ENCODE assay signal across 1 cellular context in genomic region chr1:117112063-117112462, GRCh38.
TF ChIP-seq lines count a peak whose summit lies in the region.

No MANE protein-coding gene starts in this region.

TF ChIP-seq in GM23338, 12 proteins besides CTCF, POLR2A, EP300 and RAD21 (continued from another document):
- TF ChIP-seq, protein P1, sequence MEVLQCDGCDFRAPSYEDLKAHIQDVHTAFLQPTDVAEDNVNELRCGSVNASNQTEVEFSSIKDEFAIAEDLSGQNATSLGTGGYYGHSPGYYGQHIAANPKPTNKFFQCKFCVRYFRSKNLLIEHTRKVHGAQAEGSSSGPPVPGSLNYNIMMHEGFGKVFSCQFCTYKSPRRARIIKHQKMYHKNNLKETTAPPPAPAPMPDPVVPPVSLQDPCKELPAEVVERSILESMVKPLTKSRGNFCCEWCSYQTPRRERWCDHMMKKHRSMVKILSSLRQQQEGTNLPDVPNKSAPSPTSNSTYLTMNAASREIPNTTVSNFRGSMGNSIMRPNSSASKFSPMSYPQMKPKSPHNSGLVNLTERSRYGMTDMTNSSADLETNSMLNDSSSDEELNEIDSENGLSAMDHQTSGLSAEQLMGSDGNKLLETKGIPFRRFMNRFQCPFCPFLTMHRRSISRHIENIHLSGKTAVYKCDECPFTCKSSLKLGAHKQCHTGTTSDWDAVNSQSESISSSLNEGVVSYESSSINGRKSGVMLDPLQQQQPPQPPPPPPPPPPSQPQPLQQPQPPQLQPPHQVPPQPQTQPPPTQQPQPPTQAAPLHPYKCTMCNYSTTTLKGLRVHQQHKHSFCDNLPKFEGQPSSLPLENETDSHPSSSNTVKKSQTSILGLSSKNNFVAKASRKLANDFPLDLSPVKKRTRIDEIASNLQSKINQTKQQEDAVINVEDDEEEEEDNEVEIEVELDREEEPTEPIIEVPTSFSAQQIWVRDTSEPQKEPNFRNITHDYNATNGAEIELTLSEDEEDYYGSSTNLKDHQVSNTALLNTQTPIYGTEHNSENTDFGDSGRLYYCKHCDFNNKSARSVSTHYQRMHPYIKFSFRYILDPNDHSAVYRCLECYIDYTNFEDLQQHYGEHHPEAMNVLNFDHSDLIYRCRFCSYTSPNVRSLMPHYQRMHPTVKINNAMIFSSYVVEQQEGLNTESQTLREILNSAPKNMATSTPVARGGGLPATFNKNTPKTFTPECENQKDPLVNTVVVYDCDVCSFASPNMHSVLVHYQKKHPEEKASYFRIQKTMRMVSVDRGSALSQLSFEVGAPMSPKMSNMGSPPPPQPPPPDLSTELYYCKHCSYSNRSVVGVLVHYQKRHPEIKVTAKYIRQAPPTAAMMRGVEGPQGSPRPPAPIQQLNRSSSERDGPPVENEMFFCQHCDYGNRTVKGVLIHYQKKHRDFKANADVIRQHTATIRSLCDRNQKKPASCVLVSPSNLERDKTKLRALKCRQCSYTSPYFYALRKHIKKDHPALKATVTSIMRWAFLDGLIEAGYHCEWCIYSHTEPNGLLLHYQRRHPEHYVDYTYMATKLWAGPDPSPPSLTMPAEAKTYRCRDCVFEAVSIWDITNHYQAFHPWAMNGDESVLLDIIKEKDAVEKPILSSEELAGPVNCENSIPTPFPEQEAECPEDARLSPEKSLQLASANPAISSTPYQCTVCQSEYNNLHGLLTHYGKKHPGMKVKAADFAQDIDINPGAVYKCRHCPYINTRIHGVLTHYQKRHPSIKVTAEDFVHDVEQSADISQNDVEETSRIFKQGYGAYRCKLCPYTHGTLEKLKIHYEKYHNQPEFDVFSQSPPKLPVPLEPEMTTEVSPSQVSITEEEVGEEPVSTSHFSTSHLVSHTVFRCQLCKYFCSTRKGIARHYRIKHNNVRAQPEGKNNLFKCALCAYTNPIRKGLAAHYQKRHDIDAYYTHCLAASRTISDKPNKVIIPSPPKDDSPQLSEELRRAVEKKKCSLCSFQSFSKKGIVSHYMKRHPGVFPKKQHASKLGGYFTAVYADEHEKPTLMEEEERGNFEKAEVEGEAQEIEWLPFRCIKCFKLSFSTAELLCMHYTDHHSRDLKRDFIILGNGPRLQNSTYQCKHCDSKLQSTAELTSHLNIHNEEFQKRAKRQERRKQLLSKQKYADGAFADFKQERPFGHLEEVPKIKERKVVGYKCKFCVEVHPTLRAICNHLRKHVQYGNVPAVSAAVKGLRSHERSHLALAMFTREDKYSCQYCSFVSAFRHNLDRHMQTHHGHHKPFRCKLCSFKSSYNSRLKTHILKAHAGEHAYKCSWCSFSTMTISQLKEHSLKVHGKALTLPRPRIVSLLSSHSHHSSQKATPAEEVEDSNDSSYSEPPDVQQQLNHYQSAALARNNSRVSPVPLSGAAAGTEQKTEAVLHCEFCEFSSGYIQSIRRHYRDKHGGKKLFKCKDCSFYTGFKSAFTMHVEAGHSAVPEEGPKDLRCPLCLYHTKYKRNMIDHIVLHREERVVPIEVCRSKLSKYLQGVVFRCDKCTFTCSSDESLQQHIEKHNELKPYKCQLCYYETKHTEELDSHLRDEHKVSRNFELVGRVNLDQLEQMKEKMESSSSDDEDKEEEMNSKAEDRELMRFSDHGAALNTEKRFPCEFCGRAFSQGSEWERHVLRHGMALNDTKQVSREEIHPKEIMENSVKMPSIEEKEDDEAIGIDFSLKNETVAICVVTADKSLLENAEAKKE (CRISPR knock-in tag; IDR thresholded peaks at IDR 0.05), result no peak
